ENCODE assay signal across 16 cellular contexts in genomic region chr22:46484861-46485595, GRCh38. TPM values are rescaled to one million over a fixed set of nuclear protein-coding genes. Genes with fewer than 3 reads are reported as not detected.
DNase-seq lines count a peak whose midpoint lies in the region; ATAC-seq and TF ChIP-seq lines count a peak whose summit lies in the region.
"Had no signal": no experiment of that assay in that cellular context is flagged by ENCODE, and none has a peak within 500 bp of the region (broad histone marks: within the 10 kb centered on the region; RNA-seq: fewer than 3 reads in every experiment).

No MANE protein-coding gene starts in this region.

- H3K4me2 ChIP-seq in BLaER1 (peak overlapping the region; percentile 48), hepatocyte (no peak overlapping the region), osteoblast (ENCODE audit: insufficient read depth, low read length) (no peak overlapping the region)

- TF ChIP-seq CTCF in hepatocyte (IDR thresholded peaks at IDR 0.05; ENCODE audit: poor library complexity) (no peak), osteoblast (IDR thresholded peaks at IDR 0.05; ENCODE audit: extremely low read depth, low read depth, low read length) (no peak), adrenal gland (IDR thresholded peaks at IDR 0.05) (no peak)

- no peaks in the 10 kb centered on the region for H3K9me3 Mint-ChIP-seq in activated T-helper 17 cell treated with anti-CD3 and anti-CD28 coated beads, Interleukin-2, amount 50 U/mL, for 72 hours
- H3K9me3 Mint-ChIP-seq: activated CD4-positive, alpha-beta T cell treated with anti-CD3 and anti-CD28 coated beads, Interleukin-2, amount 10 ng/mL, durations not matched to agents 24 days and 14 days; activated T-helper 2 cell treated with anti-CD3 and anti-CD28 coated beads, Interferon-gamma antibody, Interleukin-2, Interleukin-4, amounts not matched to agents 10 μg/mL and 5 μg/mL and 100 μg/mL, durations not matched to agents 14 hours and 24 hours and 36 hours had no signal

- no peaks in the 10 kb centered on the region for H3K27me3 ChIP-seq in BLaER1
- H3K27me3 ChIP-seq in adipocyte (replicated peaks; ENCODE audit: control insufficient read depth, insufficient read depth, low read length), result peaks cover 26% of the 10 kb centered on the region
- H3K27me3 ChIP-seq in hepatocyte, result no peaks in the 10 kb centered on the region
- peaks cover 11% of the 10 kb centered on the region for H3K27me3 ChIP-seq in osteoblast (ENCODE audit: insufficient read depth, low read length)
- peaks cover 4% of the 10 kb centered on the region for H3K27me3 ChIP-seq in adrenal gland
- H3K27me3 ChIP-seq: BE2C, brain microvascular endothelial cell had no signal

- H3K9ac ChIP-seq in BLaER1 (no peak overlapping the region), adipocyte (ENCODE audit: low read length) (no peak overlapping the region)

- H3K36me3 ChIP-seq in BLaER1, result no peaks in the 10 kb centered on the region
- no peaks in the 10 kb centered on the region for H3K36me3 ChIP-seq in adipocyte (ENCODE audit: control insufficient read depth, insufficient read depth, low read length, severe bottlenecking)
- H3K36me3 ChIP-seq in hepatocyte (replicated peaks; ENCODE audit: insufficient read depth, low read depth), result no peaks in the 10 kb centered on the region
- no peaks in the 10 kb centered on the region for H3K36me3 ChIP-seq in osteoblast (ENCODE audit: insufficient read depth, low read length)
- no peaks in the 10 kb centered on the region for H3K36me3 ChIP-seq in adrenal gland (replicated peaks in 1 of 2)
- H3K36me3 ChIP-seq: BE2C, brain microvascular endothelial cell had no signal

- no peaks in the 10 kb centered on the region for H3K36me3 Mint-ChIP-seq in activated T-helper 17 cell treated with anti-CD3 and anti-CD28 coated beads, Interleukin-2, amount 50 U/mL, for 72 hours (ENCODE audit: low read depth)

- peaks cover 9% of the 10 kb centered on the region for H3K4me1 Mint-ChIP-seq in activated T-helper 17 cell treated with anti-CD3 and anti-CD28 coated beads, Interleukin-2, amount 50 U/mL, for 72 hours

- H2AFZ ChIP-seq in hepatocyte, result no peak overlapping the region
- H2AFZ ChIP-seq in osteoblast (ENCODE audit: low read length), result no peak overlapping the region

- no peak overlapping the region for H3K27ac ChIP-seq in BLaER1
- no peak overlapping the region for H3K27ac ChIP-seq in hepatocyte
- no peak overlapping the region for H3K27ac ChIP-seq in osteoblast (ENCODE audit: low read depth, low read length)
- H3K27ac ChIP-seq in adrenal gland, result no peak overlapping the region
- H3K27ac ChIP-seq: brain microvascular endothelial cell had no signal

- H3K9me2 ChIP-seq in hepatocyte (replicated peaks; ENCODE audit: insufficient read depth), result no peaks in the 10 kb centered on the region

- no peak for TF ChIP-seq POLR2A in adrenal gland (IDR thresholded peaks at IDR 0.05)

- WGBS in hepatocyte (ENCODE audit: low lambda C conversion rate, missing lambda C conversion rate), result 63% methylated on average over 15 of the region's 15 CpGs
- WGBS in adrenal gland, 4 donors, result 61 to 78% (median 68%) methylated on average over 14 to 15 of the region's 15 CpGs

- H3K4me3 ChIP-seq in BLaER1 (no peak overlapping the region), adipocyte (ENCODE audit: low read length) (no peak overlapping the region), hepatocyte (no peak overlapping the region), osteoblast (ENCODE audit: insufficient read depth, low read length) (no peak overlapping the region), adrenal gland (no peak overlapping the region)

- no peaks in the 10 kb centered on the region for H4K20me1 ChIP-seq in BLaER1
- no peaks in the 10 kb centered on the region for H4K20me1 ChIP-seq in hepatocyte (ENCODE audit: insufficient read depth, poor library complexity, severe bottlenecking)
- H4K20me1 ChIP-seq in osteoblast (ENCODE audit: insufficient read depth, low read length), result no peaks in the 10 kb centered on the region

- peaks cover 3% of the 10 kb centered on the region for H3K27me3 Mint-ChIP-seq in activated T-helper 17 cell treated with anti-CD3 and anti-CD28 coated beads, Interleukin-2, amount 50 U/mL, for 72 hours
- H3K27me3 Mint-ChIP-seq: activated CD4-positive, alpha-beta T cell treated with anti-CD3 and anti-CD28 coated beads, Interleukin-2, amount 10 ng/mL, durations not matched to agents 24 days and 14 days had no signal

- H3K9me3 ChIP-seq in BLaER1 (peaks cover 9% of the 10 kb centered on the region; the same call in 1 of the 2 replicates), adipocyte (ENCODE audit: control insufficient read depth, low read length) (peaks cover 9% of the 10 kb centered on the region), hepatocyte (ENCODE audit: low read depth) (no peaks in the 10 kb centered on the region), osteoblast (ENCODE audit: low read depth, low read length) (no peaks in the 10 kb centered on the region), adrenal gland (replicated peaks in 1 of 3) (no peaks in the 10 kb centered on the region)
- H3K9me3 ChIP-seq: BE2C had no signal

- H3K27ac Mint-ChIP-seq in activated T-helper 17 cell treated with anti-CD3 and anti-CD28 coated beads, Interleukin-2, amount 50 U/mL, for 72 hours, result no peak overlapping the region
- H3K27ac Mint-ChIP-seq: activated CD4-positive, alpha-beta T cell treated with anti-CD3 and anti-CD28 coated beads, Interleukin-2, amount 10 ng/mL, durations not matched to agents 24 days and 14 days; activated T-helper 2 cell treated with anti-CD3 and anti-CD28 coated beads, Interferon-gamma antibody, Interleukin-2, Interleukin-4, amounts not matched to agents 10 μg/mL and 5 μg/mL and 100 μg/mL, durations not matched to agents 14 hours and 24 hours and 36 hours had no signal

- DNase-seq in adipocyte (ENCODE audit: low read depth) (peak; percentile 86), hepatocyte (ENCODE audit: low spot score) (peak; percentile 4), osteoblast (ENCODE audit: insufficient read length, low spot score, missing footprints) (peak; percentile 75), KG1 (lab: John Stamatoyannopoulos, UW) (no peak), adrenal gland (no peak)
- DNase-seq: activated CD4-positive, alpha-beta T cell treated with anti-CD3 and anti-CD28 coated beads, Interleukin-2, amount 10 ng/mL, durations not matched to agents 24 days and 14 days; BE2C; brain microvascular endothelial cell; KBM-7; NCI-H187 treated with DMSO at 0.1 percent for 48 hours; NCI-H82; nucleus accumbens had no signal

- no peak for ATAC-seq in activated T-helper 17 cell treated with anti-CD3 and anti-CD28 coated beads, Interleukin-2, amount 50 U/mL, for 72 hours (replicated peaks)
- no peak for ATAC-seq in HG03460 (IDR thresholded peaks at IDR 0.05; ENCODE audit: unreplicated experiment)

- intact Hi-C loops in adrenal gland (cut with DNase I), result no loop called here

- H3K4me1 ChIP-seq in BLaER1 (peaks cover 94% of the 10 kb centered on the region), adipocyte (ENCODE audit: control insufficient read depth, insufficient read depth, low read length) (peaks cover 2% of the 10 kb centered on the region), hepatocyte (ENCODE audit: insufficient read depth) (peaks cover 7% of the 10 kb centered on the region), osteoblast (ENCODE audit: insufficient read depth, low read length) (no peaks in the 10 kb centered on the region), adrenal gland (replicated peaks in 1 of 2) (no peaks in the 10 kb centered on the region)
- H3K4me1 ChIP-seq: BE2C had no signal

- no peak overlapping the region for H3K4me3 Mint-ChIP-seq in activated T-helper 17 cell treated with anti-CD3 and anti-CD28 coated beads, Interleukin-2, amount 50 U/mL, for 72 hours
- H3K4me3 Mint-ChIP-seq: activated CD4-positive, alpha-beta T cell treated with anti-CD3 and anti-CD28 coated beads, Interleukin-2, amount 10 ng/mL, durations not matched to agents 24 days and 14 days had no signal

- H3K79me2 ChIP-seq in hepatocyte (no peaks in the 10 kb centered on the region), osteoblast (ENCODE audit: insufficient read depth, low read length) (no peaks in the 10 kb centered on the region)

RNA-seq across cellular contexts. Expression of gene CELSR1, which starts 52.4 kb away (rescaled TPM):
- total RNA-seq in hepatocyte (5.8 and 8.7 TPM in 2 replicates), osteoblast (2.7 and 3.6 TPM in 2 replicates), adrenal gland (1 to 10 TPM; 1.1 to 4.3 (median 2.6) TPM)
- polyA plus RNA-seq in hepatocyte (3.0 and 4.9 TPM in 2 replicates), adrenal gland (1 to 10 TPM in 2 of 3 donors, under 1 TPM in 1; 0.71 to 3.1 (median 1.6) TPM)
- total RNA-seq in activated T-helper 17 cell treated with anti-CD3 and anti-CD28 coated beads, Interleukin-2, amount 50 U/mL, for 72 hours, result under 1 TPM; 0.32 to 0.48 TPM

Comparison
In these comparisons a context has a peak if more than half of its experiments do, and no peak if none do; other contexts are left out.
1. DNase-seq: peak in adipocyte (single experiment), hepatocyte (single experiment) and osteoblast (single experiment); none in KG1 (single experiment) and adrenal gland (0 of 7).